26 cellular contexts compared by ENCODE assay signal in genomic region chrX:138704101-138704500, GRCh38. TPM values are rescaled to one million over a fixed set of nuclear protein-coding genes. Genes with fewer than 3 reads are reported as not detected.
"Had no signal": no experiment of that assay in that cellular context is flagged by ENCODE, and none has a peak within 500 bp of the region (broad histone marks: within the 10 kb centered on the region; RNA-seq: fewer than 3 reads in every experiment).

No MANE protein-coding gene starts in this region.

- H3K36me3 Mint-ChIP-seq: mesothelial cell of epicardium had no signal

- H3K27me3 Mint-ChIP-seq: effector memory CD8-positive, alpha-beta T cell had no signal

- DNase-seq: colonic mucosa; cortex of kidney; effector CD8-positive, alpha-beta T cell; effector memory CD8-positive, alpha-beta T cell; endodermal cell; erythroblast; esophagus squamous epithelium; foreskin fibroblast; foreskin melanocyte; gastrocnemius medialis; glutamatergic neuron; heart right ventricle; hippocampal formation; left cardiac atrium; left lung; left ventricle myocardium superior; lower lobe of right lung; mesenchymal stem cell; mucosa of descending colon had no signal

- H3K36me3 ChIP-seq: colonic mucosa, esophagus squamous epithelium, gastrocnemius medialis, heart right ventricle, left lung, lower lobe of right lung had no signal

- H3K27ac Mint-ChIP-seq: dendritic cell treated with granulocyte-macrophage colony-stimulating factor and Interleukin-4, amounts not matched to agents 40 ng/mL and 50 ng/mL, for 4 days; effector memory CD8-positive, alpha-beta T cell; endodermal cell; mesothelial cell of epicardium had no signal

- H3K9me3 Mint-ChIP-seq: dendritic cell treated with granulocyte-macrophage colony-stimulating factor and Interleukin-4, amounts not matched to agents 40 ng/mL and 50 ng/mL, for 4 days; endodermal cell had no signal

- H3K4me1 ChIP-seq: colonic mucosa, esophagus squamous epithelium, gastrocnemius medialis, heart right ventricle, left lung, lower lobe of right lung had no signal

- H3K27ac ChIP-seq: colonic mucosa, epithelial cell of prostate, esophagus squamous epithelium, gastrocnemius medialis, heart right ventricle, left lung, lower lobe of right lung had no signal

- H3K9me3 ChIP-seq: colonic mucosa, esophagus squamous epithelium, gastrocnemius medialis, heart right ventricle, left lung, lower lobe of right lung, mucosa of descending colon had no signal

- H3K27me3 ChIP-seq: colonic mucosa, esophagus squamous epithelium, gastrocnemius medialis, left lung had no signal

- FAIRE-seq: endometrium, islet of Langerhans, keratinocyte had no signal

- H3K4me3 ChIP-seq: colonic mucosa, esophagus squamous epithelium, gastrocnemius medialis, heart right ventricle, left lung, lower lobe of right lung, mucosa of descending colon had no signal

- H3K4me3 Mint-ChIP-seq: dendritic cell treated with granulocyte-macrophage colony-stimulating factor and Interleukin-4, amounts not matched to agents 40 ng/mL and 50 ng/mL, for 4 days; effector memory CD8-positive, alpha-beta T cell; endodermal cell; mesothelial cell of epicardium had no signal

- ATAC-seq: effector memory CD8-positive, alpha-beta T cell; esophagus mucosa; gastrocnemius medialis; heart right ventricle; left cardiac atrium; left lung; left ventricle myocardium superior; lower lobe of right lung; mucosa of descending colon had no signal

- H3K4me1 Mint-ChIP-seq: mesothelial cell of epicardium had no signal

RNA-seq across cellular contexts. Expression of gene FGF13, which starts 7.4 kb away (rescaled TPM):
- polyA plus RNA-seq: keratinocyte had no signal
